In genomic region chr7:87038993-87039716, GRCh38 we compare ENCODE assay signal across 9 cellular contexts. TPM values are rescaled to one million over a fixed set of nuclear protein-coding genes. Genes with fewer than 3 reads are reported as not detected.
DNase-seq lines count a peak whose midpoint lies in the region; ATAC-seq, FAIRE-seq and TF ChIP-seq lines count a peak whose summit lies in the region.
"Had no signal": no experiment of that assay in that cellular context is flagged by ENCODE, and none has a peak within 500 bp of the region (broad histone marks: within the 10 kb centered on the region; RNA-seq: fewer than 3 reads in every experiment).

No MANE protein-coding gene starts in this region.

- no peak for FAIRE-seq in HTR-8/SVneo (lab: Jason Lieb, UNC)

- H3K4me3 ChIP-seq in kidney epithelial cell (ENCODE audit: low read depth, low read length), result peak overlapping the region; percentile 5
- peak overlapping the region; percentile 8 for H3K4me3 ChIP-seq in thymus (ENCODE audit: low read length)

- intact Hi-C loops in activated T-helper 1 cell treated with anti-CD3 and anti-CD28 coated beads, Interleukin-12 subunit alpha, Interleukin-12 subunit beta, Interleukin-2, Interleukin-4 antibody, amounts not matched to agents 30 ng/mL and 10 ng/mL and 1 ng/mL, durations not matched to agents 14 hours and 24 hours and 36 hours (cut with micrococcal nuclease), result loop anchor here (2.0 kb wide), 1 partner anchor 20 kb away; the partner anchor contains the start of gene ELAPOR2

- no peaks in the 10 kb centered on the region for H3K9me3 ChIP-seq in thymus (ENCODE audit: control insufficient read depth)

- peaks cover 0 to 4% of the 10 kb centered on the region in 2 donors for H3K9me3 Mint-ChIP-seq in activated T-cell treated with anti-CD3 and anti-CD28 coated beads, Interleukin-2, amount 50 U/mL, for 72 hours
- H3K9me3 Mint-ChIP-seq in activated T-helper 1 cell treated with anti-CD3 and anti-CD28 coated beads, Interleukin-12 subunit alpha, Interleukin-12 subunit beta, Interleukin-2, Interleukin-4 antibody, amounts not matched to agents 30 ng/mL and 10 ng/mL and 1 ng/mL, durations not matched to agents 14 hours and 24 hours and 36 hours, result peaks cover 4% of the 10 kb centered on the region

- H3K27ac Mint-ChIP-seq in activated T-cell treated with anti-CD3 and anti-CD28 coated beads, Interleukin-2, amount 50 U/mL, for 72 hours, result peak overlapping the region; percentile 20
- peak overlapping the region; percentile 6 for H3K27ac Mint-ChIP-seq in activated T-helper 1 cell treated with anti-CD3 and anti-CD28 coated beads, Interleukin-12 subunit alpha, Interleukin-12 subunit beta, Interleukin-2, Interleukin-4 antibody, amounts not matched to agents 30 ng/mL and 10 ng/mL and 1 ng/mL, durations not matched to agents 14 hours and 24 hours and 36 hours

- no peak overlapping the region for H3K27ac ChIP-seq in thymus (ENCODE audit: low read depth)

- 76% methylated on average over 5 of the region's 5 CpGs for WGBS in thymus

- H3K36me3 ChIP-seq in kidney epithelial cell (ENCODE audit: control insufficient read depth, insufficient read depth, low read length) (no peaks in the 10 kb centered on the region), thymus (ENCODE audit: control insufficient read depth, insufficient read depth) (no peaks in the 10 kb centered on the region)

- H3K36me3 Mint-ChIP-seq in activated T-cell treated with anti-CD3 and anti-CD28 coated beads, Interleukin-2, amount 50 U/mL, for 72 hours (ENCODE audit: insufficient read depth in 2 of 2), result peaks cover 3 to 4% of the 10 kb centered on the region in 2 donors
- H3K36me3 Mint-ChIP-seq in activated T-helper 1 cell treated with anti-CD3 and anti-CD28 coated beads, Interleukin-12 subunit alpha, Interleukin-12 subunit beta, Interleukin-2, Interleukin-4 antibody, amounts not matched to agents 30 ng/mL and 10 ng/mL and 1 ng/mL, durations not matched to agents 14 hours and 24 hours and 36 hours (ENCODE audit: low read depth), result no peaks in the 10 kb centered on the region

- H3K27me3 ChIP-seq in kidney epithelial cell (ENCODE audit: control insufficient read depth, insufficient read depth, low read length) (no peaks in the 10 kb centered on the region), thymus (ENCODE audit: control insufficient read depth, insufficient read depth) (no peaks in the 10 kb centered on the region)

- no peak for DNase-seq in activated T-cell treated with anti-CD3 and anti-CD28 coated beads, Interleukin-2, amount 50 U/mL, for 72 hours
- no peak for DNase-seq in activated T-cell treated with anti-CD3 and anti-CD28 coated beads, Interleukin-2, amount 50 U/mL, for 48 hours
- DNase-seq in activated T-helper 1 cell treated with anti-CD3 and anti-CD28 coated beads, Interleukin-12 subunit alpha, Interleukin-12 subunit beta, Interleukin-2, Interleukin-4 antibody, amounts not matched to agents 30 ng/mL and 10 ng/mL and 1 ng/mL, durations not matched to agents 14 hours and 24 hours and 36 hours (ENCODE audit: low spot score), result no peak
- DNase-seq in kidney epithelial cell (ENCODE audit: low read depth), result no peak
- DNase-seq in HTR-8/SVneo (ENCODE audit: insufficient read length, low spot score), result no peak
- DNase-seq: stimulated activated CD4-positive, alpha-beta T cell treated with anti-CD3 and anti-CD28 coated beads, Interleukin-4, amount 100 ng/mL, for 4 hours had no signal

- no peaks in the 10 kb centered on the region for H3K4me1 ChIP-seq in thymus (ENCODE audit: control insufficient read depth, insufficient read depth, low read length)

- H3K27me3 Mint-ChIP-seq in activated T-cell treated with anti-CD3 and anti-CD28 coated beads, Interleukin-2, amount 50 U/mL, for 72 hours (ENCODE audit: low read depth), result no peaks in the 10 kb centered on the region
- no peaks in the 10 kb centered on the region for H3K27me3 Mint-ChIP-seq in activated T-helper 1 cell treated with anti-CD3 and anti-CD28 coated beads, Interleukin-12 subunit alpha, Interleukin-12 subunit beta, Interleukin-2, Interleukin-4 antibody, amounts not matched to agents 30 ng/mL and 10 ng/mL and 1 ng/mL, durations not matched to agents 14 hours and 24 hours and 36 hours (ENCODE audit: insufficient read depth)

- peak overlapping the region; percentile 62 to 71 for H3K4me3 Mint-ChIP-seq in activated T-cell treated with anti-CD3 and anti-CD28 coated beads, Interleukin-2, amount 50 U/mL, for 72 hours
- H3K4me3 Mint-ChIP-seq in activated T-helper 1 cell treated with anti-CD3 and anti-CD28 coated beads, Interleukin-12 subunit alpha, Interleukin-12 subunit beta, Interleukin-2, Interleukin-4 antibody, amounts not matched to agents 30 ng/mL and 10 ng/mL and 1 ng/mL, durations not matched to agents 14 hours and 24 hours and 36 hours, result peak overlapping the region; percentile 72

- no peak for TF ChIP-seq CTCF in kidney epithelial cell (IDR thresholded peaks at IDR 0.05; ENCODE audit: insufficient read depth, low read length, poor library complexity, severe bottlenecking)

- no peak for ATAC-seq in activated T-cell treated with anti-CD3 and anti-CD28 coated beads, Interleukin-2, amount 50 U/mL, for 72 hours (replicated peaks in 1 of 2)
- ATAC-seq in GM21717 (IDR thresholded peaks at IDR 0.05; ENCODE audit: unreplicated experiment), result no peak
- no peak for ATAC-seq in HG03139 (IDR thresholded peaks at IDR 0.05; ENCODE audit: unreplicated experiment)

- H3K4me1 Mint-ChIP-seq in activated T-cell treated with anti-CD3 and anti-CD28 coated beads, Interleukin-2, amount 50 U/mL, for 72 hours (ENCODE audit: low read depth), result no peaks in the 10 kb centered on the region
- H3K4me1 Mint-ChIP-seq in activated T-helper 1 cell treated with anti-CD3 and anti-CD28 coated beads, Interleukin-12 subunit alpha, Interleukin-12 subunit beta, Interleukin-2, Interleukin-4 antibody, amounts not matched to agents 30 ng/mL and 10 ng/mL and 1 ng/mL, durations not matched to agents 14 hours and 24 hours and 36 hours (ENCODE audit: low read depth), result no peaks in the 10 kb centered on the region

RNA-seq across cellular contexts. Expression of gene ELAPOR2, which starts 20.3 kb away (rescaled TPM):
- total RNA-seq in activated T-cell treated with anti-CD3 and anti-CD28 coated beads, Interleukin-2, amount 50 U/mL, for 72 hours, result 10 to 100 TPM in 1 of 2 donors, 1 to 10 TPM in 1; 9.3 to 16.8 TPM
- total RNA-seq in activated T-helper 1 cell treated with anti-CD3 and anti-CD28 coated beads, Interleukin-12 subunit alpha, Interleukin-12 subunit beta, Interleukin-2, Interleukin-4 antibody, amounts not matched to agents 30 ng/mL and 10 ng/mL and 1 ng/mL, durations not matched to agents 14 hours and 24 hours and 36 hours, result 1.3 and 2.3 TPM in 2 replicates
- total RNA-seq in kidney epithelial cell, result 5.3 and 15.4 TPM in 2 replicates
- 4.5 TPM for polyA plus RNA-seq in thymus
